In genomic region chr19:6728346-6728745, GRCh38 we compare ENCODE assay signal across 1 cellular context.
TF ChIP-seq lines count a peak whose summit lies in the region.

No MANE protein-coding gene starts in this region.

TF ChIP-seq in GM12878, 131 proteins besides CTCF, POLR2A, EP300 and RAD21:
- TF ChIP-seq CHD1 (IDR thresholded peaks at IDR 0.05; ENCODE audit: low read depth, low read length) (no peak), SPI1 (IDR thresholded peaks at IDR 0.05; ENCODE audit: borderline replicate concordance, insufficient read depth, low read depth, low read length) (peak; percentile 89; the same call in 1 of the 2 replicates), MTA2 (IDR thresholded peaks at IDR 0.05; ENCODE audit: low read depth) (peak; percentile 46; the same call in 1 of the 2 replicates), ZNF687 (IDR thresholded peaks at IDR 0.05) (peak; percentile 54; the same call in 1 of the 2 replicates), ELK1 (IDR thresholded peaks at IDR 0.05; ENCODE audit: low read depth, low read length) (no peak), RELB (IDR thresholded peaks at IDR 0.05; ENCODE audit: low read depth) (0 out of 2 replicates have a peak, but pooled peaks have one; percentile 40), HDGF (IDR thresholded peaks at IDR 0.05) (peak; percentile 45; the same call in 1 of the 2 replicates), IKZF2 (IDR thresholded peaks at IDR 0.05) (peak; percentile 47 to 65; a peak in 2 of 4 replicates), EED (IDR thresholded peaks at IDR 0.05; ENCODE audit: low read depth) (peak; percentile 57; the same call in 1 of the 2 replicates), DPF2 (IDR thresholded peaks at IDR 0.05) (peak; percentile 52; the same call in 1 of the 2 replicates), IKZF1 (conservative IDR thresholded peaks at IDR 0.05) (peak; percentile 51), MLLT1 (IDR thresholded peaks at IDR 0.05) (0 out of 2 replicates have a peak, but pooled peaks have one; percentile 29), ZNF384 (IDR thresholded peaks at IDR 0.05; ENCODE audit: borderline replicate concordance, low read depth, low read length) (no peak)
TF ChIP-seq in GM12878: peak in this region for 10.
